In genomic region chr18:69401475-69402218, GRCh38 we compare ENCODE assay signal across 8 cellular contexts. TPM values are rescaled to one million over a fixed set of nuclear protein-coding genes. Genes with fewer than 3 reads are reported as not detected.
A peak's percentile ranks its signal among the peaks of the same experiment; 100 is the strongest.
DNase-seq lines count a peak whose midpoint lies in the region; ATAC-seq, FAIRE-seq and TF ChIP-seq lines count a peak whose summit lies in the region.

No MANE protein-coding gene starts in this region.

- H3K36me3 ChIP-seq in MG63: no peaks in the 10 kb centered on the region
- no peaks in the 10 kb centered on the region for H3K36me3 ChIP-seq in mucosa of rectum (ENCODE audit: control insufficient read depth in 2 of 2, insufficient read depth in 2 of 2, low read length in 2 of 2)

- no peaks in the 10 kb centered on the region for H3K4me1 ChIP-seq in mucosa of rectum (ENCODE audit: control insufficient read depth in 2 of 2, insufficient read depth in 2 of 2, low read length in 2 of 2)

- peak; percentile 49 for DNase-seq in D721Med (ENCODE audit: insufficient read length, low spot score)
- peak; percentile 12 for DNase-seq in MG63
- peak; percentile 53 for DNase-seq in ecto neural progenitor cell (ENCODE audit: low spot score)
- no peak for DNase-seq in NCI-H2029 (lab: John Stamatoyannopoulos, UW)
- no peak for DNase-seq in SKM-1 (lab: John Stamatoyannopoulos, UW; ENCODE audit: unreplicated experiment)
- DNase-seq in kidney tubule cell (ENCODE audit: low spot score): no peak

- no peak for ATAC-seq in HG03196 (IDR thresholded peaks at IDR 0.05; ENCODE audit: unreplicated experiment)

- peak overlapping the region; percentile 58 for H3K4me3 ChIP-seq in MG63
- H3K4me3 ChIP-seq in mucosa of rectum (ENCODE audit: low read length in 2 of 2): peak overlapping the region; percentile 40 to 68

- H3K9ac ChIP-seq in mucosa of rectum (ENCODE audit: low read depth in 1 of 2, low read length in 2 of 2): no peak overlapping the region

- TF ChIP-seq CTCF in D721Med (IDR thresholded peaks at IDR 0.05; ENCODE audit: insufficient read depth, missing control alignments): no peak

- FAIRE-seq in D721Med (lab: Jason Lieb, UNC): peak; percentile 64

- H3K27ac ChIP-seq in mucosa of rectum (ENCODE audit: low read depth in 2 of 2, low read length in 2 of 2): no peak overlapping the region

- H3K27me3 ChIP-seq in MG63 (no peaks in the 10 kb centered on the region), mucosa of rectum (ENCODE audit: control insufficient read depth in 2 of 2, insufficient read depth in 2 of 2, low read length in 2 of 2) (peaks cover 11 to 18% of the 10 kb centered on the region in 2 donors)

- H3K9me3 ChIP-seq in MG63: peaks cover 3% of the 10 kb centered on the region; the same call in 1 of the 2 replicates
- no peaks in the 10 kb centered on the region for H3K9me3 ChIP-seq in mucosa of rectum (ENCODE audit: control insufficient read depth in 2 of 2, low read length in 2 of 2)

RNA-seq across cellular contexts. Expression of gene DOK6, which starts 1.0 kb away (rescaled TPM):
- 11.2 and 11.6 TPM in 2 replicates for total RNA-seq in MG63 (2014; rRNA removed; shearing (Covaris generic); ENCODE audit: low replicate concordance)

Comparison
In these comparisons a context has a peak if more than half of its experiments do, and no peak if none do; other contexts are left out.
1. DNase-seq: peak in D721Med (single experiment), MG63 (single experiment) and ecto neural progenitor cell (single experiment); none in NCI-H2029 (single experiment), SKM-1 (single experiment) and kidney tubule cell (single experiment).